In genomic region chr13:34640179-34640929, GRCh38 we compare ENCODE assay signal across 27 cellular contexts.
"Had no signal": no experiment of that assay in that cellular context is flagged by ENCODE, and none has a peak within 500 bp of the region (broad histone marks: within the 10 kb centered on the region; RNA-seq: fewer than 3 reads in every experiment).

No MANE protein-coding gene starts in this region.

- H3K27ac Mint-ChIP-seq: activated naive CD8-positive, alpha-beta T cell; naive B cell; stimulated activated naive B cell treated with anti-CD40 and anti-IgM and Interleukin-4, amounts not matched to agents 10 μg/mL and 1 μg/mL and 100 μg/mL, for 72 hours had no signal

- H3K27ac ChIP-seq: body of pancreas, cardiac muscle cell, colonic mucosa, gastrocnemius medialis, pancreas, prostate gland, sigmoid colon, suprapubic skin, tibial artery, VCaP had no signal

- FAIRE-seq: pancreas, small intestine, TTC549 had no signal

- H3K9me3 Mint-ChIP-seq: stimulated activated naive B cell treated with anti-CD40 and anti-IgM and Interleukin-4, amounts not matched to agents 10 μg/mL and 1 μg/mL and 100 μg/mL, for 72 hours had no signal

- H3K9me3 ChIP-seq: body of pancreas, colonic mucosa, gastrocnemius medialis, pancreas, prostate gland, sigmoid colon, suprapubic skin, tibial artery had no signal

- DNase-seq: activated CD4-positive, alpha-beta T cell treated with anti-CD3 and anti-CD28 coated beads for 48 hours; activated CD4-positive, alpha-beta T cell treated with anti-CD3 and anti-CD28 coated beads, Interleukin-2, amount 50 U/mL, for 48 hours; activated CD8-positive, alpha-beta memory T cell treated with anti-CD3 and anti-CD28 coated beads for 24 hours; activated effector memory CD4-positive, alpha-beta T cell treated with Interleukin-2 at 50 U/mL for 16 hours; activated naive CD4-positive, alpha-beta T cell treated with Interleukin-2 at 50 U/mL for 16 hours; anterior cingulate cortex; body of pancreas; cerebellar nuclear complex; colonic mucosa; effector CD8-positive, alpha-beta T cell; gastrocnemius medialis; glutamatergic neuron; mesenchymal stem cell; naive B cell; nucleus accumbens; pancreas; sigmoid colon; small intestine; stimulated activated CD4-positive, alpha-beta T cell treated with anti-CD3 and anti-CD28 coated beads, Interleukin-2, amount 100 ng/mL, for 24 hours; stimulated activated naive B cell treated with anti-CD40 and anti-IgM and Interleukin-4, amounts not matched to agents 10 μg/mL and 1 μg/mL and 100 μg/mL, for 72 hours; tibial artery had no signal

- ATAC-seq: body of pancreas; gastrocnemius medialis; pancreas; stimulated activated naive B cell treated with anti-CD40 and anti-IgM and Interleukin-4, amounts not matched to agents 10 μg/mL and 1 μg/mL and 100 μg/mL, for 72 hours had no signal

- H3K27me3 Mint-ChIP-seq: naive B cell; stimulated activated naive B cell treated with anti-CD40 and anti-IgM and Interleukin-4, amounts not matched to agents 10 μg/mL and 1 μg/mL and 100 μg/mL, for 72 hours had no signal

- H3K4me1 ChIP-seq: body of pancreas, colonic mucosa, gastrocnemius medialis, pancreas, prostate gland, sigmoid colon, suprapubic skin, tibial artery had no signal

- H3K36me3 Mint-ChIP-seq: activated naive CD8-positive, alpha-beta T cell; naive B cell; stimulated activated naive B cell treated with anti-CD40 and anti-IgM and Interleukin-4, amounts not matched to agents 10 μg/mL and 1 μg/mL and 100 μg/mL, for 72 hours had no signal

- H3K4me3 ChIP-seq: body of pancreas, cardiac muscle cell, colonic mucosa, gastrocnemius medialis, pancreas, prostate gland, sigmoid colon, suprapubic skin, tibial artery had no signal

- H3K4me1 Mint-ChIP-seq: naive B cell; stimulated activated naive B cell treated with anti-CD40 and anti-IgM and Interleukin-4, amounts not matched to agents 10 μg/mL and 1 μg/mL and 100 μg/mL, for 72 hours had no signal

- H3K4me3 Mint-ChIP-seq: activated naive CD8-positive, alpha-beta T cell; naive B cell; stimulated activated naive B cell treated with anti-CD40 and anti-IgM and Interleukin-4, amounts not matched to agents 10 μg/mL and 1 μg/mL and 100 μg/mL, for 72 hours had no signal

- H3K36me3 ChIP-seq: cardiac muscle cell, colonic mucosa, gastrocnemius medialis, pancreas, prostate gland, sigmoid colon, suprapubic skin, tibial artery had no signal

- H3K27me3 ChIP-seq: body of pancreas, cardiac muscle cell, colonic mucosa, gastrocnemius medialis, pancreas, sigmoid colon, suprapubic skin, tibial artery had no signal
